Comparison of ENCODE assay signal across 21 cellular contexts in genomic region chr2:240576436-240577205, GRCh38. TPM values are rescaled to one million over a fixed set of nuclear protein-coding genes. Genes with fewer than 3 reads are reported as not detected.
"Had no signal": no experiment of that assay in that cellular context is flagged by ENCODE, and none has a peak within 500 bp of the region (broad histone marks: within the 10 kb centered on the region; RNA-seq: fewer than 3 reads in every experiment).

No MANE protein-coding gene starts in this region.

- H3K27ac ChIP-seq: coronary artery, neural progenitor cell, pancreas, sigmoid colon, suprapubic skin, thyroid gland had no signal

- H3K9me3 Mint-ChIP-seq: endodermal cell; immature natural killer cell; memory B cell; natural killer cell treated with Interleukin-12 subunit alpha and Interleukin-12 subunit beta and Interleukin-15 and Interleukin-18, amount 100 ng/mL, for 72 hours; neural progenitor cell; type B pancreatic cell had no signal

- H3K36me3 Mint-ChIP-seq: natural killer cell treated with Interleukin-12 subunit alpha and Interleukin-12 subunit beta and Interleukin-15 and Interleukin-18, amount 100 ng/mL, for 72 hours had no signal

- H2AFZ ChIP-seq: neural progenitor cell had no signal

- H3K27me3 Mint-ChIP-seq: memory B cell; natural killer cell treated with Interleukin-12 subunit alpha and Interleukin-12 subunit beta and Interleukin-15 and Interleukin-18, amount 100 ng/mL, for 72 hours; progenitor cell of endocrine pancreas; type B pancreatic cell had no signal

- DNase-seq: central memory CD4-positive, alpha-beta T cell; effector CD4-positive, alpha-beta T cell; endodermal cell; immature natural killer cell; left colon; occipital lobe; sigmoid colon; stimulated activated CD4-positive, alpha-beta T cell treated with anti-CD3 and anti-CD28 coated beads, Interleukin-12 subunit alpha, Interleukin-12 subunit beta, amount 100 ng/mL, for 4 hours; stimulated activated naive CD4-positive, alpha-beta T cell treated with Interleukin-2 at 50 U/mL for 16 hours; thyroid gland had no signal

- H3K4me3 Mint-ChIP-seq: endodermal cell; immature natural killer cell; memory B cell; mesothelial cell of epicardium; natural killer cell treated with Interleukin-12 subunit alpha and Interleukin-12 subunit beta and Interleukin-15 and Interleukin-18, amount 100 ng/mL, for 72 hours; neural progenitor cell; type B pancreatic cell had no signal

- H3K9me3 ChIP-seq: pancreas, sigmoid colon, suprapubic skin, thyroid gland had no signal

- ATAC-seq: left colon; natural killer cell treated with Interleukin-12 subunit alpha and Interleukin-12 subunit beta and Interleukin-15 and Interleukin-18, amount 100 ng/mL, for 72 hours; pancreas had no signal

- H3K27me3 ChIP-seq: neural progenitor cell, pancreas, sigmoid colon, suprapubic skin, thyroid gland had no signal

- H3K4me2 ChIP-seq: neural progenitor cell had no signal

- H3K4me1 Mint-ChIP-seq: mesothelial cell of epicardium had no signal

- H3K4me1 ChIP-seq: neural progenitor cell had no signal

- H3K4me3 ChIP-seq: coronary artery, neural progenitor cell, pancreas, sigmoid colon, skin epidermis, suprapubic skin, thyroid gland had no signal

- H3K36me3 ChIP-seq: neural progenitor cell had no signal

- H3K9ac ChIP-seq: neural progenitor cell had no signal

- H3K27ac Mint-ChIP-seq: endodermal cell; memory B cell; mesothelial cell of epicardium; natural killer cell treated with Interleukin-12 subunit alpha and Interleukin-12 subunit beta and Interleukin-15 and Interleukin-18, amount 100 ng/mL, for 72 hours; neural progenitor cell; progenitor cell of endocrine pancreas; type B pancreatic cell had no signal

RNA-seq across cellular contexts. Expression of gene GPR35, which starts 48.7 kb away (rescaled TPM):
- polyA plus RNA-seq: fibroblast of lung had no signal
